In genomic region chr12:56266068-56266633, GRCh38 we compare ENCODE assay signal across 7 cellular contexts. TPM values are rescaled to one million over a fixed set of nuclear protein-coding genes. Genes with fewer than 3 reads are reported as not detected.
DNase-seq lines count a peak whose midpoint lies in the region; TF ChIP-seq lines count a peak whose summit lies in the region.
"Not testable (repeated sequence)": the region's sequence is repeated elsewhere in the genome, so short reads cannot be mapped to it uniquely, and the experiment has no call there.
"Had no signal": no experiment of that assay in that cellular context is flagged by ENCODE, and none has a peak within 500 bp of the region (broad histone marks: within the 10 kb centered on the region; RNA-seq: fewer than 3 reads in every experiment).

No MANE protein-coding gene starts in this region.

- not testable (repeated sequence) for H3K27me3 Mint-ChIP-seq in CD14-positive monocyte (ENCODE audit: low read depth in 3 of 3); activated naive CD8-positive, alpha-beta T cell; mesothelial cell of epicardium (ENCODE audit: low read depth)

- H3K27ac ChIP-seq in esophagus muscularis mucosa (replicated peaks in 1 of 4) (peak overlapping the region; percentile 95 to 98 (median 98)), spleen (peak overlapping the region; percentile 67 to 97 (median 94))

- not testable (repeated sequence) for TF ChIP-seq CTCF in CD14-positive monocyte (IDR thresholded peaks at IDR 0.05); esophagus muscularis mucosa (IDR thresholded peaks at IDR 0.05); mesothelial cell of epicardium (IDR thresholded peaks at IDR 0.05; ENCODE audit: unreplicated experiment); spleen (IDR thresholded peaks at IDR 0.05 in 8 of 11, conservative IDR thresholded peaks at IDR 0.05 in 3 of 11)

- H3K4me1 ChIP-seq in NT2/D1 (ENCODE audit: insufficient read depth, insufficient read length) = not testable (repeated sequence)
- H3K4me1 ChIP-seq in esophagus muscularis mucosa (peaks cover 27 to 41% (median 31%) of the 10 kb centered on the region in 4 donors), spleen (peaks cover 9 to 27% (median 20%) of the 10 kb centered on the region in 6 donors)

- H3K27me3 ChIP-seq in NT2/D1 (ENCODE audit: insufficient read depth, insufficient read length); esophagus muscularis mucosa; spleen (replicated peaks in 1 of 7): not testable (repeated sequence)

- WGBS in esophagus muscularis mucosa = 69% methylated on average over 13 of the region's 13 CpGs
- WGBS in spleen, 5 donors = 69 to 78% (median 72%) methylated on average over 13 of the region's 13 CpGs

- not testable (repeated sequence) for H3K9me3 Mint-ChIP-seq in CD14-positive monocyte; activated naive CD8-positive, alpha-beta T cell (ENCODE audit: low read depth); mesothelial cell of epicardium

- not testable (repeated sequence) for TF ChIP-seq POLR2A in esophagus muscularis mucosa (IDR thresholded peaks at IDR 0.05; ENCODE audit: low read depth); spleen (IDR thresholded peaks at IDR 0.05)

- not testable (repeated sequence) for TF ChIP-seq EP300 in esophagus muscularis mucosa (IDR thresholded peaks at IDR 0.05)

- H3K36me3 ChIP-seq in NT2/D1 (ENCODE audit: insufficient read depth, insufficient read length, low read length) = peaks cover 20% of the 10 kb centered on the region
- H3K36me3 ChIP-seq in esophagus muscularis mucosa = peaks cover 0 to 24% (median 19%) of the 10 kb centered on the region in 4 donors
- H3K36me3 ChIP-seq in spleen = peaks cover 0 to 25% (median 10%) of the 10 kb centered on the region in 6 donors

- H3K4me3 Mint-ChIP-seq in CD14-positive monocyte = peak overlapping the region; percentile 87 to 94
- H3K4me3 Mint-ChIP-seq in activated naive CD8-positive, alpha-beta T cell = peak overlapping the region; percentile 95
- peak overlapping the region; percentile 92 for H3K4me3 Mint-ChIP-seq in mesothelial cell of epicardium

- H3K4me3 ChIP-seq in NT2/D1 (ENCODE audit: insufficient read length, low read depth) (peak overlapping the region; percentile 86), esophagus muscularis mucosa (peak overlapping the region; percentile 67 to 88 (median 78)), spleen (peak overlapping the region; percentile 49 to 76 (median 72))

- H3K9me3 ChIP-seq in NT2/D1 (ENCODE audit: insufficient read depth, low read length); esophagus muscularis mucosa; spleen: not testable (repeated sequence)

- peak overlapping the region; percentile 76 to 94 (median 84) for H3K27ac Mint-ChIP-seq in CD14-positive monocyte
- peak overlapping the region; percentile 93 for H3K27ac Mint-ChIP-seq in activated naive CD8-positive, alpha-beta T cell
- peak overlapping the region; percentile 87 for H3K27ac Mint-ChIP-seq in mesothelial cell of epicardium

- H3K36me3 Mint-ChIP-seq in CD14-positive monocyte = peaks cover 10 to 16% of the 10 kb centered on the region in 2 donors
- H3K36me3 Mint-ChIP-seq in activated naive CD8-positive, alpha-beta T cell; mesothelial cell of epicardium: not testable (repeated sequence)

- DNase-seq in CD14-positive monocyte (ENCODE audit: low spot score); NT2/D1 (ENCODE audit: low read depth, low spot score); esophagus muscularis mucosa (ENCODE audit: extremely low spot score); mesothelial cell of epicardium (ENCODE audit: low spot score in 2 of 2, unreplicated experiment in 2 of 2); spleen: not testable (repeated sequence)

- H3K4me1 Mint-ChIP-seq in CD14-positive monocyte = peaks cover 20% of the 10 kb centered on the region
- H3K4me1 Mint-ChIP-seq in activated naive CD8-positive, alpha-beta T cell (ENCODE audit: low read depth) = peaks cover 19% of the 10 kb centered on the region
- not testable (repeated sequence) for H3K4me1 Mint-ChIP-seq in mesothelial cell of epicardium

- peak overlapping the region; percentile 91 for H3K9ac ChIP-seq in NT2/D1 (ENCODE audit: insufficient read length, low read depth)

- intact Hi-C loops in CD14-positive monocyte (cut with micrococcal nuclease); esophagus muscularis mucosa (cut with DNase I); spleen (cut with DNase I; ENCODE audit: low total_unique reads): not testable (repeated sequence)

RNA-seq across cellular contexts. Expression of gene COQ10A, which starts 0.6 kb away (rescaled TPM):
- polyA plus RNA-seq in CD14-positive monocyte = 1 to 10 TPM; 1.7 to 2.0 TPM
- total RNA-seq in esophagus muscularis mucosa = 10 to 100 TPM; 12.4 to 22.8 (median 15.7) TPM
- 11.0 to 15.3 TPM (median 12.5 TPM) in 3 replicates for total RNA-seq in mesothelial cell of epicardium
- total RNA-seq in spleen = 10 to 100 TPM; 13.9 to 37.3 (median 19.6) TPM
- polyA plus RNA-seq in spleen = 10 to 100 TPM; 18.7 to 32.7 (median 21.9) TPM

RNA-seq across cellular contexts. Expression of gene ANKRD52, which starts 8.0 kb away (rescaled TPM):
- polyA plus RNA-seq in CD14-positive monocyte = 1 to 10 TPM; 1.5 to 2.4 TPM
- total RNA-seq in esophagus muscularis mucosa = 10 to 100 TPM; 13.8 to 31.5 (median 19.6) TPM
- 60.7 to 63.2 TPM (median 63.1 TPM) in 3 replicates for total RNA-seq in mesothelial cell of epicardium
- 10 to 100 TPM; 16.6 to 35.2 (median 27.5) TPM for total RNA-seq in spleen
- 1 to 10 TPM; 2.2 to 9.5 (median 2.8) TPM for polyA plus RNA-seq in spleen

RNA-seq across cellular contexts. Expression of gene CS, which starts 34.0 kb away (rescaled TPM):
- polyA plus RNA-seq in CD14-positive monocyte = 10 to 100 TPM; 55.7 to 86.1 TPM
- 100 to 1,000 TPM in 3 of 4 donors, 10 to 100 TPM in 1; 91.8 to 155 (median 111) TPM for total RNA-seq in esophagus muscularis mucosa
- total RNA-seq in mesothelial cell of epicardium = 167 to 195 TPM (median 194 TPM) in 3 replicates
- 100 to 1,000 TPM; 115 to 141 (median 132) TPM for total RNA-seq in spleen
- 10 to 100 TPM; 35.6 to 45.8 (median 36.6) TPM for polyA plus RNA-seq in spleen

RNA-seq across cellular contexts. Expression of gene SLC39A5, which starts 36.3 kb away (rescaled TPM):
- under 1 TPM in 1 of 2 donors, not detected in 1; 0.21 TPM for polyA plus RNA-seq in CD14-positive monocyte
- total RNA-seq in esophagus muscularis mucosa = not detected
- total RNA-seq in mesothelial cell of epicardium = 0.76 to 1.3 TPM (median 1.1 TPM) in 3 replicates
- 1 to 10 TPM in 1 of 7 donors, under 1 TPM in 2, not detected in 4; 0.44 to 1.3 (median 0.92) TPM for total RNA-seq in spleen
- polyA plus RNA-seq in spleen = under 1 TPM; 0.18 to 0.63 (median 0.22) TPM
- total RNA-seq: LHCN-M2 had no signal

RNA-seq across cellular contexts. Expression of gene NABP2, which starts 42.0 kb away (rescaled TPM):
- polyA plus RNA-seq in CD14-positive monocyte = 1 to 10 TPM; 2.7 to 3.2 TPM
- 10 to 100 TPM; 27.0 to 36.4 (median 30.9) TPM for total RNA-seq in esophagus muscularis mucosa
- 23.5 to 24.4 TPM (median 23.7 TPM) in 3 replicates for total RNA-seq in mesothelial cell of epicardium
- total RNA-seq in spleen = 10 to 100 TPM; 13.4 to 21.3 (median 18.4) TPM
- 10 to 100 TPM; 19.7 to 24.6 (median 23.1) TPM for polyA plus RNA-seq in spleen
